Comparison of ENCODE assay signal across 16 cellular contexts in the genomic region with DNA sequence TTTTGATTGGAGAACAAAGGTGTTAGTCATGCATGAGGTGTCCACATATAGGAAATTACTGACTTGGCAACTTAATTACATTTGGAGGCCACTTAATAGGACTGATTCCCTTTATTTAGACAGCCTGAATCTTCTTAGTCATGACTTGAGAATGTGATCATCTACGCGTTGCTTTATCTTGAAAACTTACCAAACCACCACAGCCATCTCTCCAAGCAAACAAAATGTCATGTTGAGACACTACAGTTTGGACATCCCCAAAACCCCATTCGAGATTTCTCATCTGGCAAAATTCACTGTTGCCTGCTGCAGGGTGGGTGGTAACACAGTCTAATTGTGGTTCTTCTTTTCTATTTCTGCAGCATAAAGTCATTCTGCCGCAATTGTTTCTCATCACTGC.
DNase-seq lines count a peak whose midpoint lies in the region; ATAC-seq and TF ChIP-seq lines count a peak whose summit lies in the region.
"Had no signal": no experiment of that assay in that cellular context is flagged by ENCODE, and none has a peak within 500 bp of the region (broad histone marks: within the 10 kb centered on the region; RNA-seq: fewer than 3 reads in every experiment).

No MANE protein-coding gene starts in this region.

- H3K36me3 Mint-ChIP-seq in activated naive CD4-positive, alpha-beta T cell treated with anti-CD3 and anti-CD28 coated beads, Interleukin-2, amount 50 U/mL, for 72 hours, result no peaks in the 10 kb centered on the region

- no peak overlapping the region for H3K4me3 ChIP-seq in AG04450 (ENCODE audit: low read depth, low read length)
- no peak overlapping the region for H3K4me3 ChIP-seq in left lung
- no peak overlapping the region for H3K4me3 ChIP-seq in SJCRH30
- H3K4me3 ChIP-seq: hepatocyte, vagina had no signal

- ATAC-seq in left lung (peak; percentile 74), GM18907 (IDR thresholded peaks at IDR 0.05; ENCODE audit: unreplicated experiment) (no peak), GM21515 (IDR thresholded peaks at IDR 0.05; ENCODE audit: unreplicated experiment) (no peak)
- ATAC-seq in activated naive CD4-positive, alpha-beta T cell treated with anti-CD3 and anti-CD28 coated beads, Interleukin-2, amount 50 U/mL, for 72 hours, result no peak

- no peaks in the 10 kb centered on the region for H3K9me3 Mint-ChIP-seq in activated naive CD4-positive, alpha-beta T cell treated with anti-CD3 and anti-CD28 coated beads, Interleukin-2, amount 50 U/mL, for 72 hours

- POLR2A ChIA-PET in AG04450 (lab: Yijun Ruan, JAX), result interaction anchor here (1.2 to 1.8 kb wide), 3 partner anchors 37 to 120 kb away, joined by 4 to 16 read pairs (median 4); no protein-coding TSS in a partner anchor

- CTCF ChIA-PET in AG04450 (lab: Charles Lee), result interaction anchor here (1.3 kb wide), 1 partner anchor 15 kb away, joined by 3 read pairs; no protein-coding TSS in a partner anchor

- TF ChIP-seq CTCF in AG04450 (IDR thresholded peaks at IDR 0.05; ENCODE audit: low read depth, low read length), result no peak
- no peak for TF ChIP-seq CTCF in left lung (IDR thresholded peaks at IDR 0.05)

- intact Hi-C loops in left lung (cut with DNase I), result no loop called here

- no peak overlapping the region for H3K27ac Mint-ChIP-seq in activated naive CD4-positive, alpha-beta T cell treated with anti-CD3 and anti-CD28 coated beads, Interleukin-2, amount 50 U/mL, for 72 hours
- H3K27ac Mint-ChIP-seq: B cell had no signal

- H3K27me3 ChIP-seq in AG04450 (ENCODE audit: control insufficient read depth, insufficient read depth, low read length) (no peaks in the 10 kb centered on the region), left lung (no peaks in the 10 kb centered on the region), SJCRH30 (no peaks in the 10 kb centered on the region)
- H3K27me3 ChIP-seq: hepatocyte, vagina had no signal

- H3K9me3 ChIP-seq in AG04450 (ENCODE audit: control insufficient read depth, insufficient read depth, low read length), result no peaks in the 10 kb centered on the region
- no peaks in the 10 kb centered on the region for H3K9me3 ChIP-seq in left lung
- no peaks in the 10 kb centered on the region; the same call in 1 of the 2 replicates for H3K9me3 ChIP-seq in SJCRH30 (replicated peaks)
- H3K9me3 ChIP-seq: vagina had no signal

- H3K36me3 ChIP-seq in left lung (no peaks in the 10 kb centered on the region), SJCRH30 (no peaks in the 10 kb centered on the region)
- H3K36me3 ChIP-seq: vagina had no signal

- H3K27ac ChIP-seq in AG04450 (ENCODE audit: low read depth, low read length) (no peak overlapping the region), caudate nucleus (ENCODE audit: low read depth, low read length) (peak overlapping the region; percentile 15), left lung (no peak overlapping the region), SJCRH30 (no peak overlapping the region)
- H3K27ac ChIP-seq: vagina had no signal

- no peaks in the 10 kb centered on the region for H3K4me1 ChIP-seq in left lung
- H3K4me1 ChIP-seq in SJCRH30, result peaks cover 6% of the 10 kb centered on the region

- DNase-seq in AG04450 (ENCODE audit: low read depth, low spot score) (peak; percentile 81), HS-27A (ENCODE audit: low read depth) (peak; percentile 19), caudate nucleus (lab: John Stamatoyannopoulos, UW) (no peak), left lung (no peak), SJCRH30 (no peak)
- no peak for DNase-seq in activated naive CD4-positive, alpha-beta T cell treated with anti-CD3 and anti-CD28 coated beads, Interleukin-2, amount 50 U/mL, for 72 hours (ENCODE audit: low spot score in 2 of 2)
- DNase-seq: activated naive CD4-positive, alpha-beta T cell treated with anti-CD3 and anti-CD28 coated beads, Interleukin-2, amount 50 U/mL, for 16 hours; KBM-7; NCI-H187 treated with DMSO at 0.1 percent for 48 hours; NCI-H82; SIG-M5 had no signal

Comparison
In these comparisons a context has a peak if more than half of its experiments do, and no peak if none do; other contexts are left out.
1. DNase-seq: peak in AG04450 (single experiment) and HS-27A (single experiment); none in caudate nucleus (0 of 61), left lung (0 of 2), activated naive CD4-positive, alpha-beta T cell treated with anti-CD3 and anti-CD28 coated beads, Interleukin-2, amount 50 U/mL, for 72 hours (0 of 2) and SJCRH30 (0 of 2).